25 cellular contexts compared by ENCODE assay signal in the genomic region with DNA sequence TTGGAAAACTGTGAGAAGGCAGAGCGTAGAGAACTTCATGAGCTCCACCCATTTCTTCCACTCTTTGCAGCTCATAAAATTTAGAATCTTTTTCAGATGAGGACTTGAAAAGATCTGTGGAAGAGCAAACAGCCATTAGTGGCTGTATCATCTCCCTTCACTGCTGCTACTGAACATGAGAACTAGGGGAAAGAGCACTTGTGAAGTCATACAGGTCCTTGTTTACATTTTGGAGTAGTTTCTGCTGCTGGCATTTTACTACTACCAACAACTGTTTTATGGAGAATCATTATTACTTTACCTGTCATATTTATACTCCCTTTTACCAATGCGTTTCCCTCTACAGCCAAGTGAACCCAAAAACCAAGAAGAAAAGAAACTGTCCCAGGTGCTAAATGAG. TPM values are rescaled to one million over a fixed set of nuclear protein-coding genes. Genes with fewer than 3 reads are reported as not detected.
DNase-seq lines count a peak whose midpoint lies in the region; ATAC-seq, FAIRE-seq and TF ChIP-seq lines count a peak whose summit lies in the region.
"Had no signal": no experiment of that assay in that cellular context is flagged by ENCODE, and none has a peak within 500 bp of the region (broad histone marks: within the 10 kb centered on the region; RNA-seq: fewer than 3 reads in every experiment).

No MANE protein-coding gene starts in this region.

- H3K27me3 ChIP-seq in CD8-positive, alpha-beta T cell (ENCODE audit: insufficient read depth, low read length): no peaks in the 10 kb centered on the region

- FAIRE-seq in A549 (lab: Jason Lieb, UNC): no peak
- FAIRE-seq: RCC 7860 had no signal

- TF ChIP-seq RAD21 in A549 (conservative IDR thresholded peaks at IDR 0.05 in 1 of 2, IDR thresholded peaks at IDR 0.05 in 1 of 2): no peak

- H3K4me3 ChIP-seq in A549: no peak overlapping the region
- no peak overlapping the region for H3K4me3 ChIP-seq in choroid plexus epithelial cell (ENCODE audit: low read depth, low read length)
- H3K4me3 ChIP-seq in CD8-positive, alpha-beta T cell (ENCODE audit: low read depth, low read length): no peak overlapping the region
- H3K4me3 ChIP-seq: GM23338, SJSA1 had no signal

- H3K36me3 Mint-ChIP-seq in CD8-positive, alpha-beta T cell: no peaks in the 10 kb centered on the region

- ATAC-seq in A549: no peak
- no peak for ATAC-seq in GM18505 (IDR thresholded peaks at IDR 0.05; ENCODE audit: unreplicated experiment)
- no peak for ATAC-seq in CD8-positive, alpha-beta T cell

- H3K4me2 ChIP-seq in A549: peak overlapping the region; percentile 64; the same call in 2 of the 3 replicates
- H3K4me2 ChIP-seq: GM23338, KMS-11 had no signal

- POLR2A ChIA-PET in A549 (lab: Yijun Ruan, JAX): no interaction called here
- POLR2A ChIA-PET in CD8-positive, alpha-beta T cell (lab: Charles Lee): interaction anchor here (1.4 kb wide), 1 partner anchor 10 kb away, joined by 5 read pairs; no protein-coding TSS in a partner anchor

- intact Hi-C loops in CD8-positive, alpha-beta T cell (cut with DNase I, micrococcal nuclease): no loop called here

- no peaks in the 10 kb centered on the region for H3K9me3 ChIP-seq in A549
- no peaks in the 10 kb centered on the region for H3K9me3 ChIP-seq in CD8-positive, alpha-beta T cell (ENCODE audit: low read length)
- H3K9me3 ChIP-seq: HAP-1, SJSA1 had no signal

- peaks cover 4% of the 10 kb centered on the region; the same call in 2 of the 3 replicates for H3K4me1 ChIP-seq in A549
- H3K4me1 ChIP-seq in CD8-positive, alpha-beta T cell (ENCODE audit: insufficient read depth, low read length): no peaks in the 10 kb centered on the region
- H3K4me1 ChIP-seq: SJSA1 had no signal

- no peaks in the 10 kb centered on the region for H3K9me3 Mint-ChIP-seq in CD8-positive, alpha-beta T cell
- H3K9me3 Mint-ChIP-seq: CD8-positive, alpha-beta memory T cell; GM23338 had no signal

- TF ChIP-seq CTCF in A549 (IDR thresholded peaks at IDR 0.05) (no peak), C4-2B (conservative IDR thresholded peaks at IDR 0.05) (no peak), choroid plexus epithelial cell (conservative IDR thresholded peaks at IDR 0.05; ENCODE audit: low read depth, low read length) (no peak)
- no peak for TF ChIP-seq CTCF in CD8-positive, alpha-beta T cell (IDR thresholded peaks at IDR 0.05)

- DNase-seq in A549 (ENCODE audit: low read depth in 1 of 2, low spot score in 1 of 2) (no peak), NCI-H510A (lab: John Stamatoyannopoulos, UW) (peak; percentile 12), choroid plexus epithelial cell (ENCODE audit: low read depth) (peak; percentile 24), NCI-H2029 (lab: John Stamatoyannopoulos, UW) (no peak), iPS-NIHi7 (ENCODE audit: extremely low spot score) (no peak)
- DNase-seq in CD8-positive, alpha-beta T cell: no peak
- DNase-seq: Calu3; CD8-positive, alpha-beta memory T cell; DMS153; NCI-H1105; NCI-H146; NCI-H2081 treated with DMSO at 0.1 percent for 48 hours; NCI-H2227 treated with DMSO at 0.1 percent for 48 hours; NCI-H524; NCI-H774; T-helper 1 cell had no signal

- H3K27ac Mint-ChIP-seq in CD8-positive, alpha-beta T cell: no peak overlapping the region
- H3K27ac Mint-ChIP-seq: GM23338 had no signal

- no peak for TF ChIP-seq EP300 in A549 (IDR thresholded peaks at IDR 0.05)

- no peaks in the 10 kb centered on the region for H3K36me3 ChIP-seq in CD8-positive, alpha-beta T cell (ENCODE audit: insufficient read depth, low read length)
- H3K36me3 ChIP-seq: HAP-1, SJSA1 had no signal

- 91% methylated on average over 2 of the region's 2 CpGs for WGBS in A549 (ENCODE audit: missing lambda C conversion rate)

- H3K4me1 Mint-ChIP-seq in CD8-positive, alpha-beta T cell (ENCODE audit: low read depth): peaks cover 8% of the 10 kb centered on the region

- no peak overlapping the region for H3K4me3 Mint-ChIP-seq in CD8-positive, alpha-beta T cell
- H3K4me3 Mint-ChIP-seq: GM23338 had no signal

- H3K27ac ChIP-seq in A549 (no peak overlapping the region), C4-2B (peak overlapping the region; percentile 15; the same call in 1 of the 2 replicates)
- no peak overlapping the region for H3K27ac ChIP-seq in CD8-positive, alpha-beta T cell (ENCODE audit: low read depth, low read length)
- H3K27ac ChIP-seq: KMS-11, SJSA1 had no signal

- TF ChIP-seq POLR2A in A549 (IDR thresholded peaks at IDR 0.05; ENCODE audit: low read length) (no peak), GM18505 (IDR thresholded peaks at IDR 0.05; ENCODE audit: borderline replicate concordance, extremely low read depth, insufficient read depth, insufficient read length) (no peak)

- CTCF ChIA-PET in A549 (lab: Yijun Ruan, JAX): interaction anchor here (1.2 to 1.3 kb wide), 2 partner anchors 9 to 10 kb away, joined by 3 read pairs; no protein-coding TSS in a partner anchor
- CTCF ChIA-PET in CD8-positive, alpha-beta T cell (lab: Charles Lee): interaction anchor here (1.5 kb wide), 1 partner anchor 11 kb away, joined by 4 read pairs; no protein-coding TSS in a partner anchor

- H3K27me3 Mint-ChIP-seq in CD8-positive, alpha-beta T cell (ENCODE audit: low read depth): peaks cover 8% of the 10 kb centered on the region

TF ChIP-seq in A549, 52 proteins besides CTCF, POLR2A, EP300 and RAD21:
- TF ChIP-seq NR3C1 (IDR thresholded peaks at IDR 0.05): no peak
- TF ChIP-seq CBX8 (IDR thresholded peaks at IDR 0.05): no peak
- no peak for TF ChIP-seq ZNF302 (CRISPR knock-in tag; IDR thresholded peaks at IDR 0.05)
- no peak for TF ChIP-seq SREBF2 (IDR thresholded peaks at IDR 0.05)

RNA-seq across cellular contexts. Expression of gene RPGRIP1, which starts 41.0 kb away (rescaled TPM):
- polyA plus RNA-seq in A549 (2011; rRNA removed) (0.87 and 1.5 TPM in 2 replicates), A549 (2017; fragmentation: RNase III; extraction: RNeasy Plus Mini Kit Qiagen cat#74134 plus additional on column Dnase treatment) (0.26 to 0.37 TPM (median 0.26 TPM) in 3 replicates)
- 0.20 and 0.23 TPM in 2 replicates for polyA plus RNA-seq in A549 (2012; cell fraction: cytosol; rRNA removed)
- 0.22 and 0.30 TPM in 2 replicates for polyA plus RNA-seq in A549 (2012; cell fraction: nucleus; rRNA removed)
- polyA minus RNA-seq in A549 (2011; rRNA and poly(A)+ RNA removed): 0.29 and 1.4 TPM in 2 replicates
- not detected for total RNA-seq in CD8-positive, alpha-beta T cell
- total RNA-seq: Calu3; CD8-positive, alpha-beta memory T cell; HT1080; SJSA1 had no signal
- polyA plus RNA-seq: BJ; CD8-positive, alpha-beta memory T cell had no signal

RNA-seq across cellular contexts. Expression of gene HNRNPC, which starts 51.7 kb away (rescaled TPM):
- 1,057 and 1,207 TPM in 2 replicates for polyA plus RNA-seq in A549 (2011; rRNA removed)
- 399 and 453 TPM in 2 replicates for polyA plus RNA-seq in A549 (2012; cell fraction: cytosol; rRNA removed)
- polyA plus RNA-seq in A549 (2012; cell fraction: nucleus; rRNA removed): 407 and 724 TPM in 2 replicates
- polyA plus RNA-seq in A549 (2017; fragmentation: RNase III; extraction: RNeasy Plus Mini Kit Qiagen cat#74134 plus additional on column Dnase treatment): 1,069 to 1,196 TPM (median 1,087 TPM) in 3 replicates
- polyA minus RNA-seq in A549 (2011; rRNA and poly(A)+ RNA removed): 580 and 783 TPM in 2 replicates
- 100 to 1,000 TPM; 621 to 624 TPM for total RNA-seq in CD8-positive, alpha-beta T cell

Comparison
In these comparisons a context has a peak if more than half of its experiments do, and no peak if none do; other contexts are left out.
1. DNase-seq: peak in NCI-H510A (single experiment) and choroid plexus epithelial cell (single experiment); none in A549 (0 of 2), CD8-positive, alpha-beta T cell (0 of 7), NCI-H2029 (single experiment) and iPS-NIHi7 (single experiment).